In genomic region chr19:56155124-56155687, GRCh38 we compare ENCODE assay signal across 9 cellular contexts. TPM values are rescaled to one million over a fixed set of nuclear protein-coding genes. Genes with fewer than 3 reads are reported as not detected.
DNase-seq lines count a peak whose midpoint lies in the region; ATAC-seq and TF ChIP-seq lines count a peak whose summit lies in the region.
"Had no signal": no experiment of that assay in that cellular context is flagged by ENCODE, and none has a peak within 500 bp of the region (broad histone marks: within the 10 kb centered on the region; RNA-seq: fewer than 3 reads in every experiment).

No MANE protein-coding gene starts in this region.

- no peak overlapping the region for H2AK5ac ChIP-seq in mesendoderm (ENCODE audit: low read length)

- H3K79me1 ChIP-seq in mesendoderm (ENCODE audit: low read length) = peaks cover 4% of the 10 kb centered on the region

- no peak overlapping the region for H3K23ac ChIP-seq in mesendoderm (ENCODE audit: low read length)

- peak overlapping the region; percentile 44 for H3K56ac ChIP-seq in mesendoderm (ENCODE audit: low read length)

- H3K27ac ChIP-seq in dorsolateral prefrontal cortex (no peak overlapping the region), mesendoderm (ENCODE audit: low read depth, low read length) (no peak overlapping the region)

- H3K4me2 ChIP-seq in mesendoderm (ENCODE audit: low read length) = no peak overlapping the region

- H2BK120ac ChIP-seq in mesendoderm (ENCODE audit: low read depth, low read length) = no peak overlapping the region

- intact Hi-C loops in dorsolateral prefrontal cortex (cut with DNase I) = no loop called here

- DNase-seq in D341Med (ENCODE audit: low spot score) (peak; percentile 65), HuH-7.5 (ENCODE audit: low spot score) (peak; percentile 67), dorsolateral prefrontal cortex (peak in 1 of 10 donors; percentile 38), mesendoderm (peak; percentile 70), GDM1 (lab: John Stamatoyannopoulos, UW) (no peak), amniotic stem cell (lab: John Stamatoyannopoulos, UW) (no peak)
- no peak for DNase-seq in activated CD4-positive, CD25-positive, alpha-beta regulatory T cell (lab: John Stamatoyannopoulos, UW)
- DNase-seq: NCI-H187 treated with DMSO at 0.1 percent for 48 hours had no signal

- H3K4me3 ChIP-seq in dorsolateral prefrontal cortex = no peak overlapping the region
- H3K4me3 ChIP-seq in mesendoderm (ENCODE audit: low read length) = no peak overlapping the region

- ATAC-seq in GM19452 (IDR thresholded peaks at IDR 0.05; ENCODE audit: unreplicated experiment) = no peak

- no peaks in the 10 kb centered on the region for H3K36me3 ChIP-seq in mesendoderm (ENCODE audit: control insufficient read depth, insufficient read depth, low read length)

- H3K9ac ChIP-seq in mesendoderm (ENCODE audit: low read length) = no peak overlapping the region

- H3K4ac ChIP-seq in mesendoderm (ENCODE audit: low read depth, low read length) = no peak overlapping the region

- H3K27me3 ChIP-seq in dorsolateral prefrontal cortex = no peaks in the 10 kb centered on the region
- H3K27me3 ChIP-seq in mesendoderm (ENCODE audit: insufficient read depth, low read length, poor library complexity) = no peaks in the 10 kb centered on the region

- H3K79me2 ChIP-seq in mesendoderm (ENCODE audit: control insufficient read depth, insufficient read depth, low read length) = no peaks in the 10 kb centered on the region

- no peak overlapping the region for H2BK15ac ChIP-seq in mesendoderm (replicated peaks; ENCODE audit: low read depth)

- no peak overlapping the region for H3K18ac ChIP-seq in mesendoderm (ENCODE audit: low read length)

- TF ChIP-seq CTCF in dorsolateral prefrontal cortex (IDR thresholded peaks at IDR 0.05 in 54 of 56, conservative IDR thresholded peaks at IDR 0.05 in 2 of 56; ENCODE audit: low read depth in 1 of 56, partially characterized antibody in 56 of 56) = peak in 41 of 56 donors; percentile 15 to 51 (median 36)

- no CpG with 5 or more reads among the region's 17 CpGs for WGBS in mesendoderm (ENCODE audit: extremely low coverage, insufficient coverage, low lambda C conversion rate)

- H4K8ac ChIP-seq in mesendoderm (ENCODE audit: low read depth, low read length) = no peak overlapping the region

- H3K4me1 ChIP-seq in mesendoderm (ENCODE audit: control insufficient read depth, low read depth, low read length) = peaks cover 9% of the 10 kb centered on the region

- no peak overlapping the region for H4K5ac ChIP-seq in mesendoderm (ENCODE audit: low read length)

- H2BK5ac ChIP-seq in mesendoderm (ENCODE audit: low read length) = no peak overlapping the region

RNA-seq across cellular contexts. Expression of gene ZNF444, which starts 14.1 kb away (rescaled TPM):
- 100 to 1,000 TPM in 1 of 120 experiments, 10 to 100 TPM in 119; 35.5 to 110 (median 56.7) TPM for total RNA-seq in dorsolateral prefrontal cortex
- polyA plus RNA-seq in mesendoderm (2013, experiment 1 of 2) = 19.9 TPM
- polyA plus RNA-seq in mesendoderm (2013, experiment 2 of 2) = 20.3 TPM

RNA-seq across cellular contexts. Expression of gene GALP, which starts 20.6 kb away (rescaled TPM):
- total RNA-seq in dorsolateral prefrontal cortex = not detected
- polyA plus RNA-seq in mesendoderm (2013, experiment 1 of 2) = not detected
- not detected for polyA plus RNA-seq in mesendoderm (2013, experiment 2 of 2)

RNA-seq across cellular contexts. Expression of gene ZNF787, which starts 34.1 kb away (rescaled TPM):
- 10 to 100 TPM; 18.4 to 49.8 (median 26.0) TPM for total RNA-seq in dorsolateral prefrontal cortex
- polyA plus RNA-seq in mesendoderm (2013, experiment 1 of 2) = 50.7 TPM
- polyA plus RNA-seq in mesendoderm (2013, experiment 2 of 2) = 51.3 TPM

RNA-seq across cellular contexts. Expression of gene ZSCAN5B, which starts 42.4 kb away (rescaled TPM):
- total RNA-seq in dorsolateral prefrontal cortex = 1 to 10 TPM in 2 of 120 experiments, under 1 TPM in 32, not detected in 86; 0.22 to 1.7 (median 0.43) TPM
- 0.03 TPM for polyA plus RNA-seq in mesendoderm (2013, experiment 1 of 2)
- not detected for polyA plus RNA-seq in mesendoderm (2013, experiment 2 of 2)

RNA-seq across cellular contexts. Expression of gene ZSCAN5C, which starts 46.9 kb away (rescaled TPM):
- not detected for total RNA-seq in dorsolateral prefrontal cortex
- not detected for polyA plus RNA-seq in mesendoderm (2013, experiment 1 of 2)
- polyA plus RNA-seq in mesendoderm (2013, experiment 2 of 2) = not detected

Comparison
In these comparisons a context has a peak if more than half of its experiments do, and no peak if none do; other contexts are left out.
1. DNase-seq: peak in D341Med (single experiment), HuH-7.5 (single experiment) and mesendoderm (single experiment); none in GDM1 (single experiment), amniotic stem cell (single experiment) and activated CD4-positive, CD25-positive, alpha-beta regulatory T cell (0 of 4).